17 cellular contexts compared by ENCODE assay signal in the genomic region with DNA sequence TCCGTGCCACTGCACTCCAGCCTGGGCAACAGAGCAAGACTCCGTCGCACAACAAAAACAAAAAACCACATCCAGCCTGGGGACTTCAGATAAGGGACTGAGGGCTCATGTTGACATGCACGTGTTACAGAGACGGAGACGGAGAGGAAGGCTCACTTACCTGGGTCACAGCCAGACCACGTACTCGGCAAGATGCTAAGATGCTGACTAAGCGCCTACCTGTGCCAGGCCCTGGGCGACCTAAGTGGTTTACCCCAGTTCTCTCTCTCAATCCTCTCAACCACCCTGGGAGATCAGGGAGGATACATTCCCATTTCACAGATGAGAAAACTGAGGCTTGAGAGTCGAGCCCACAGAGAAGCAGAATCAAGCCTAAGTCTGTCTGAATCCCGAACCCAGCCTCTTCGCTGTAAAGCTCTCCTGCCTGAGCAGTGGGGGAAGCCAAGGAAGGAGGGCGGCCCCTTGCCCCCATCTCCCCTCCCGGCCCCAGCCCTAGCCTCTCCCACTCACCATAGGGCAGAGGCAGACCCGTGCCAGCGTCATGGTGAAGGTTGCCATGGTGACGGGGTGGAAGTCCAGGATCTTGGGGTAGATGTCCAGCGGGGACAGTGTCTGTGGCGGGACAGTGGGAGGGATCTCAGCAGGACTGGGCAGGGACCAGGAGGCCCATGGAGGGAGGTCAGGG. TPM values are rescaled to one million over a fixed set of nuclear protein-coding genes. Genes with fewer than 3 reads are reported as not detected.
"Had no signal": no experiment of that assay in that cellular context is flagged by ENCODE, and none has a peak within 500 bp of the region (broad histone marks: within the 10 kb centered on the region; RNA-seq: fewer than 3 reads in every experiment).

No MANE protein-coding gene starts in this region.

- H3K9me3 ChIP-seq: lower lobe of right lung, stomach, thoracic aorta had no signal

- H2AFZ ChIP-seq: neural progenitor cell, parathyroid adenoma had no signal

- H3K36me3 ChIP-seq: neural progenitor cell had no signal

- H3K27ac ChIP-seq: brain microvascular endothelial cell, lower lobe of right lung, neural progenitor cell, parathyroid adenoma, skin epidermis, stomach, thoracic aorta had no signal

- H3K4me3 ChIP-seq: lower lobe of right lung, neural progenitor cell, skin epidermis, stomach, thoracic aorta had no signal

- H3K27me3 ChIP-seq: brain microvascular endothelial cell, neural progenitor cell, stomach had no signal

- DNase-seq: activated CD4-positive, alpha-beta memory T cell treated with anti-CD3 and anti-CD28 coated beads, Interleukin-2, amount 10 ng/mL, durations not matched to agents 7 days and 5 days; activated CD4-positive, alpha-beta T cell treated with anti-CD3 and anti-CD28 coated beads for 36 hours; activated gamma-delta T cell treated with Interleukin-2 at 50 U/mL for 16 hours; activated naive CD8-positive, alpha-beta T cell treated with anti-CD3 and anti-CD28 coated beads for 36 hours; activated T-cell treated with anti-CD3 and anti-CD28 coated beads, Interleukin-2, amount 50 U/mL, for 72 hours; brain microvascular endothelial cell; cerebellar nuclear complex; hypothalamus; lower lobe of right lung; stomach; T-helper 9 cell had no signal

- H3K79me2 ChIP-seq: parathyroid adenoma had no signal

- H3K4me1 ChIP-seq: lower lobe of right lung, neural progenitor cell, parathyroid adenoma, stomach had no signal

- H3K4me2 ChIP-seq: neural progenitor cell had no signal

- ATAC-seq: activated CD4-positive, alpha-beta T cell treated with anti-CD3 and anti-CD28 coated beads for 36 hours; activated T-cell treated with anti-CD3 and anti-CD28 coated beads, Interleukin-2, amount 50 U/mL, for 72 hours; lower lobe of right lung had no signal

RNA-seq across cellular contexts. Expression of a gene that starts 16.4 kb away (rescaled TPM):
- total RNA-seq: activated CD4-positive, alpha-beta memory T cell treated with anti-CD3 and anti-CD28 coated beads, Interleukin-2, amount 10 ng/mL, durations not matched to agents 7 days and 5 days; activated naive CD8-positive, alpha-beta T cell treated with anti-CD3 and anti-CD28 coated beads for 36 hours; glomerular endothelial cell; thoracic aorta had no signal

RNA-seq across cellular contexts. Expression of a gene that starts 34.2 kb away (rescaled TPM):
- total RNA-seq: activated CD4-positive, alpha-beta memory T cell treated with anti-CD3 and anti-CD28 coated beads, Interleukin-2, amount 10 ng/mL, durations not matched to agents 7 days and 5 days; activated CD4-positive, alpha-beta T cell treated with anti-CD3 and anti-CD28 coated beads for 36 hours; activated naive CD8-positive, alpha-beta T cell treated with anti-CD3 and anti-CD28 coated beads for 36 hours; activated T-cell treated with anti-CD3 and anti-CD28 coated beads, Interleukin-2, amount 50 U/mL, for 72 hours; glomerular endothelial cell; mesothelial cell of epicardium had no signal
